20 cellular contexts compared by ENCODE assay signal in the genomic region with DNA sequence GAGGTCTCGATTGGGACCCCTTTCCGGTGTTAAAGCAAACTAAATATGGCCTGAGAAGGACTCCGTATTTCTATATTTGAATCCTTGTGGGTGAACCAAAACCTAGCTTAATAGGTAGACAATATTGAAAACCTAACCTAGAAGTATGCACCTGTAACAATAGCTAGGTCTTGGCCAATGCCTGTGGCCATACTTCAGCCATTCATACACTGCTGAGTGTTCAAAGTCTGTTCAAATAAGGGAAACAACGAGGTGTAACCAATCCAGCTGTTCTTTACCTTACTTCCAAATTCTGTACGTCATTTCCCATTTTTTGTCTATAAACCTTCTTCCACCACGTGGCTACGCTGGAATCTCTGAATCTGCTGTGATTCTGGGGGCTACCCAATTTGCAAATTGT.
"Had no signal": no experiment of that assay in that cellular context is flagged by ENCODE, and none has a peak within 500 bp of the region (broad histone marks: within the 10 kb centered on the region; RNA-seq: fewer than 3 reads in every experiment).

No MANE protein-coding gene starts in this region.

- H3K36me3 ChIP-seq: SJCRH30 had no signal

- H3K4me1 Mint-ChIP-seq: IgD-negative memory B cell had no signal

- H3K27ac Mint-ChIP-seq: IgD-negative memory B cell had no signal

- H3K36me3 Mint-ChIP-seq: IgD-negative memory B cell had no signal

- DNase-seq: KBM-7, MV-4-11, NCI-H1048, NCI-H1105, NCI-H1417 treated with DMSO at 0.1 percent for 48 hours, NCI-H146, NCI-H1694 treated with DMSO at 0.1 percent for 48 hours, NCI-H1930, NCI-H2081, NCI-H2107, NCI-H2227 treated with DMSO at 0.1 percent for 48 hours, NCI-H524, NCI-H526 treated with DMSO at 0.1 percent for 48 hours, NCI-H774, RPMI8226, SHP77 treated with DMSO at 0.1 percent for 48 hours, SJCRH30 had no signal

- H3K4me3 ChIP-seq: SJCRH30 had no signal

- H3K9me3 ChIP-seq: SJCRH30 had no signal

- ATAC-seq: Right ventricle myocardium inferior, SK-N-SH treated with all-trans-retinoic acid at 6 μM for 48 hours had no signal

- H3K9me3 Mint-ChIP-seq: IgD-negative memory B cell had no signal

- H3K27ac ChIP-seq: SJCRH30 had no signal

- H3K4me3 Mint-ChIP-seq: IgD-negative memory B cell had no signal

- H3K27me3 ChIP-seq: SJCRH30 had no signal
